8 cellular contexts compared by ENCODE assay signal in the genomic region with DNA sequence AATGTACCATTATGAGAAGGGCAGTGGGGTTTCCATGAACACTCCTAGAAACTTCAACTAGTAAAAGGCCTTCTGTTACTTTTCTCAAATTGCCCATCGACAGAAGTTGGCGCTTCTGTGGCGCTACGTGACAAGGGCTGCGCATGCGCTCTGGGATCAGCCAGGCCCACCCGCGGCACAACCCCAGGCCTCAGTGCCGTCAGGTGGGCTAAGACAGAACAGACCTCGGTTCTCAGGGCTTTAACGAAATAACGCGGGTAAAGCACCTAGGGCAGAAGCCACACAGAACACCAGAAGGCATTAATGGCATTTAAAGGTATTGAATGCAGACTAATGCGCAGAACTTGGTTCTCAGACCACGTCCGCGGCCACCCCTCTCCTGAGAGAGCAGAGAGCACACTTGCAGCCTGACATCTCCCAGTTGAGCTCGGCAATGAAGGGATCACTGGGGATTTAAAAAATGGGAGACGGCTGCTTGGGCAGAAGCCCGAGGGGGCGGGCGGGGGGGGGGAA.
A peak's percentile ranks its signal among the peaks of the same experiment; 100 is the strongest.
DNase-seq lines count a peak whose midpoint lies in the region; ATAC-seq and TF ChIP-seq lines count a peak whose summit lies in the region.

No MANE protein-coding gene starts in this region.

- TF ChIP-seq CTCF in osteocyte (IDR thresholded peaks at IDR 0.05), result no peak

- H3K27me3 ChIP-seq in SJCRH30 (no peaks in the 10 kb centered on the region), thymus (ENCODE audit: control insufficient read depth, insufficient read depth) (no peaks in the 10 kb centered on the region)

- H3K27ac ChIP-seq in SJCRH30 (peak overlapping the region; percentile 93), thymus (ENCODE audit: low read depth) (peak overlapping the region; percentile 99)

- H3K4me3 Mint-ChIP-seq in activated naive CD8-positive, alpha-beta T cell, result peak overlapping the region; percentile 94
- H3K4me3 Mint-ChIP-seq in osteocyte (ENCODE audit: unreplicated experiment), result peak overlapping the region; percentile 87

- H3K4me1 ChIP-seq in SJCRH30, result no peaks in the 10 kb centered on the region
- H3K4me1 ChIP-seq in thymus (ENCODE audit: control insufficient read depth, insufficient read depth, low read length), result no peaks in the 10 kb centered on the region

- intact Hi-C loops in head of caudate nucleus (cut with DNase I), result loop anchor here (5.0 kb wide), 2 partner anchors 66 to 96 kb away; partner anchors contain the start of gene CTNNA3

- no peak for TF ChIP-seq EP300 in Ishikawa (IDR thresholded peaks at IDR 0.05; ENCODE audit: borderline replicate concordance)

- no peak for TF ChIP-seq RAD21 in Ishikawa (IDR thresholded peaks at IDR 0.05; ENCODE audit: low read depth)

- WGBS in thymus, result 2% methylated on average over 22 of the region's 22 CpGs

- peaks cover 14% of the 10 kb centered on the region for H3K4me1 Mint-ChIP-seq in activated naive CD8-positive, alpha-beta T cell (ENCODE audit: low read depth)
- H3K4me1 Mint-ChIP-seq in osteocyte (ENCODE audit: unreplicated experiment), result peaks cover 4% of the 10 kb centered on the region

- peak; percentile 18 for ATAC-seq in GM21529 (IDR thresholded peaks at IDR 0.05; ENCODE audit: unreplicated experiment)

- peak overlapping the region; percentile 99 for H3K27ac Mint-ChIP-seq in activated naive CD8-positive, alpha-beta T cell
- peak overlapping the region; percentile 90 for H3K27ac Mint-ChIP-seq in osteocyte (ENCODE audit: unreplicated experiment)

- H3K4me3 ChIP-seq in SJCRH30, result peak overlapping the region; percentile 98
- peak overlapping the region; percentile 85 for H3K4me3 ChIP-seq in thymus (ENCODE audit: low read length)

- H3K36me3 ChIP-seq in SJCRH30 (no peaks in the 10 kb centered on the region), thymus (ENCODE audit: control insufficient read depth, insufficient read depth) (no peaks in the 10 kb centered on the region)

- H3K9me3 ChIP-seq in SJCRH30 (replicated peaks) (no peaks in the 10 kb centered on the region), thymus (ENCODE audit: control insufficient read depth) (no peaks in the 10 kb centered on the region)

- no peaks in the 10 kb centered on the region for H3K27me3 Mint-ChIP-seq in activated naive CD8-positive, alpha-beta T cell
- H3K27me3 Mint-ChIP-seq in osteocyte (ENCODE audit: unreplicated experiment), result peaks cover 13% of the 10 kb centered on the region

- no peaks in the 10 kb centered on the region for H3K9me3 Mint-ChIP-seq in activated naive CD8-positive, alpha-beta T cell (ENCODE audit: low read depth)
- H3K9me3 Mint-ChIP-seq in osteocyte (ENCODE audit: unreplicated experiment), result no peaks in the 10 kb centered on the region

- in situ Hi-C loops in Caki2 (cut with HindIII; ENCODE audit: low pct_unique_long_range_greater_than_20kb, low sequenced_read_pairs), result no loop called here

- H3K36me3 Mint-ChIP-seq in activated naive CD8-positive, alpha-beta T cell, result no peaks in the 10 kb centered on the region
- no peaks in the 10 kb centered on the region for H3K36me3 Mint-ChIP-seq in osteocyte (ENCODE audit: unreplicated experiment)

- DNase-seq in Caki2 (ENCODE audit: low read depth) (peak; percentile 76), SJCRH30 (peak; percentile 71 to 82), head of caudate nucleus (peak; percentile 66 to 94 (median 84)), osteocyte (ENCODE audit: extremely low spot score, unreplicated experiment) (no peak)

TF ChIP-seq in Ishikawa, 13 proteins besides CTCF, POLR2A, EP300 and RAD21:
- TF ChIP-seq TAF1 (IDR thresholded peaks at IDR 0.05; ENCODE audit: low read depth) (0 out of 2 replicates have a peak, but pooled peaks have one; percentile 26), FOXM1 (IDR thresholded peaks at IDR 0.05; ENCODE audit: borderline replicate concordance, low read depth) (no peak), TCF12 (IDR thresholded peaks at IDR 0.05; ENCODE audit: low read depth) (no peak), NFIC (IDR thresholded peaks at IDR 0.05) (no peak), ZBTB7A (IDR thresholded peaks at IDR 0.05; ENCODE audit: low read depth) (no peak)
